In genomic region chr2:69138793-69139510, GRCh38 we compare ENCODE assay signal across 12 cellular contexts.
DNase-seq lines count a peak whose midpoint lies in the region; ATAC-seq and TF ChIP-seq lines count a peak whose summit lies in the region.
"Had no signal": no experiment of that assay in that cellular context is flagged by ENCODE, and none has a peak within 500 bp of the region (broad histone marks: within the 10 kb centered on the region; RNA-seq: fewer than 3 reads in every experiment).

No MANE protein-coding gene starts in this region.

- H3K4me3 ChIP-seq in WI38 (ENCODE audit: low read depth, low read length): peak overlapping the region; percentile 40
- H3K4me3 ChIP-seq in heart right ventricle: no peak overlapping the region
- no peak overlapping the region for H3K4me3 ChIP-seq in skeletal muscle satellite cell (ENCODE audit: low read length)
- H3K4me3 ChIP-seq: skin epidermis had no signal

- ATAC-seq in heart right ventricle (peak in 5 of 8 donors; percentile 33 to 77 (median 38)), HG02973 (IDR thresholded peaks at IDR 0.05; ENCODE audit: unreplicated experiment) (no peak), GM19023 (IDR thresholded peaks at IDR 0.05; ENCODE audit: unreplicated experiment) (no peak), HG02610 (IDR thresholded peaks at IDR 0.05; ENCODE audit: unreplicated experiment) (no peak)

- no peaks in the 10 kb centered on the region for H3K36me3 ChIP-seq in heart right ventricle
- peaks cover 25% of the 10 kb centered on the region for H3K36me3 ChIP-seq in skeletal muscle satellite cell (ENCODE audit: insufficient read depth, low read length)

- intact Hi-C loops in heart right ventricle (cut with DNase I): no loop called here

- DNase-seq in H9: no peak
- DNase-seq in heart right ventricle: no peak
- no peak for DNase-seq in DMS 273 treated with DMSO at 0.1 percent for 48 hours (lab: John Stamatoyannopoulos, UW)
- DNase-seq: GDM1, NCI-H345 had no signal

- H3K4me1 ChIP-seq in H9 (ENCODE audit: insufficient read depth, low read length) (peaks cover 2% of the 10 kb centered on the region; the same call in 1 of the 2 replicates), heart right ventricle (peaks cover 0 to 16% (median 3%) of the 10 kb centered on the region in 9 donors), skeletal muscle satellite cell (ENCODE audit: control insufficient read depth, insufficient read depth, low read length) (peaks cover 75% of the 10 kb centered on the region)

- H3K79me2 ChIP-seq in H9 (ENCODE audit: insufficient read depth, low read length): no peaks in the 10 kb centered on the region

- no peak overlapping the region for H3K14ac ChIP-seq in H9 (ENCODE audit: insufficient read depth, low read length)

- H3K27me3 Mint-ChIP-seq in H9 (ENCODE audit: low read depth): no peaks in the 10 kb centered on the region
- H3K27me3 Mint-ChIP-seq: activated naive CD8-positive, alpha-beta T cell had no signal

- H4K5ac ChIP-seq in H9 (ENCODE audit: insufficient read length, low read depth, low read length): no peak overlapping the region

- no peaks in the 10 kb centered on the region for H3K9me3 Mint-ChIP-seq in H9

- H3K79me1 ChIP-seq in H9 (ENCODE audit: insufficient read depth, low read depth, low read length, poor library complexity, severe bottlenecking): no peaks in the 10 kb centered on the region

- no peak overlapping the region for H2BK20ac ChIP-seq in H9 (ENCODE audit: low read depth, low read length, poor library complexity, severe bottlenecking)

- no peak overlapping the region for H2AFZ ChIP-seq in H9 (ENCODE audit: low read length)

- H3K27ac ChIP-seq in H9 (ENCODE audit: insufficient read length, low read depth, low read length): no peak overlapping the region
- peak overlapping the region in 1 of 10 donors; percentile 41 for H3K27ac ChIP-seq in heart right ventricle

- no peak for TF ChIP-seq CTCF in H9 (conservative IDR thresholded peaks at IDR 0.05)
- TF ChIP-seq CTCF in WI38 (IDR thresholded peaks at IDR 0.05; ENCODE audit: low read depth, low read length): no peak
- no peak for TF ChIP-seq CTCF in heart right ventricle (IDR thresholded peaks at IDR 0.05)

- H3K27me3 ChIP-seq in H9 (ENCODE audit: insufficient read depth, low read length): no peaks in the 10 kb centered on the region
- no peaks in the 10 kb centered on the region for H3K27me3 ChIP-seq in heart right ventricle
- H3K27me3 ChIP-seq in skeletal muscle satellite cell (ENCODE audit: control insufficient read depth, insufficient read depth, low read length): no peaks in the 10 kb centered on the region

- no peak overlapping the region for H2BK5ac ChIP-seq in H9 (ENCODE audit: insufficient read length, low read length)

- no peak overlapping the region for H3T11ph ChIP-seq in H9 (ENCODE audit: low read length)

- no peak overlapping the region for H3K4ac ChIP-seq in H9 (ENCODE audit: low read depth, low read length)

- no peaks in the 10 kb centered on the region for H4K20me1 ChIP-seq in H9 (ENCODE audit: control insufficient read depth, insufficient read depth, insufficient read length)

- WGBS in H9 (ENCODE audit: extremely low coverage, insufficient read length, low lambda C conversion rate): no CpG with 5 or more reads among the region's 1 CpG
- 72 to 90% methylated on average over 1 of the region's 1 CpG for WGBS in heart right ventricle, 2 donors

- H2BK12ac ChIP-seq in H9 (ENCODE audit: insufficient read length, low read depth, low read length): no peak overlapping the region

- H3K23ac ChIP-seq in H9 (ENCODE audit: insufficient read length, low read depth, low read length): no peak overlapping the region

- H3K4me3 Mint-ChIP-seq in H9: no peak overlapping the region
- H3K4me3 Mint-ChIP-seq: activated naive CD8-positive, alpha-beta T cell had no signal

- peaks cover 0 to 8% of the 10 kb centered on the region in 2 experiments; a peak in 2 of 4 replicates for H3K4me1 Mint-ChIP-seq in H9

- no peak overlapping the region for H3K56ac ChIP-seq in H9 (ENCODE audit: insufficient read length, low read depth, low read length)

- no peak overlapping the region for H2BK120ac ChIP-seq in H9 (ENCODE audit: low read depth, low read length, poor library complexity, severe bottlenecking)

- peak overlapping the region in 2 of 3 experiments; percentile 3 to 6; a peak in 2 of 7 replicates for H3K27ac Mint-ChIP-seq in H9
- H3K27ac Mint-ChIP-seq: activated naive CD8-positive, alpha-beta T cell had no signal

- H3K9ac ChIP-seq in H9 (ENCODE audit: extremely low read depth, insufficient read length, low read length): no peak overlapping the region
- H3K9ac ChIP-seq in skeletal muscle satellite cell (ENCODE audit: low read depth, low read length): peak overlapping the region; percentile 77

- H4K91ac ChIP-seq in H9 (ENCODE audit: insufficient read length, low read depth, low read length): no peak overlapping the region

- no peak overlapping the region for H2AK5ac ChIP-seq in H9 (ENCODE audit: insufficient read length, low read length)

- no peak overlapping the region for H2BK15ac ChIP-seq in H9 (ENCODE audit: low read depth, low read length)

- no peak overlapping the region for H4K8ac ChIP-seq in H9 (replicated peaks; ENCODE audit: insufficient read length, low read depth, low read length)

- H3K18ac ChIP-seq in H9 (ENCODE audit: insufficient read length, low read depth, low read length): no peak overlapping the region

- H3K9me3 ChIP-seq in H9 (ENCODE audit: control insufficient read depth, low read depth, low read length) (no peaks in the 10 kb centered on the region), heart right ventricle (no peaks in the 10 kb centered on the region), skeletal muscle satellite cell (replicated peaks; ENCODE audit: low read length) (no peaks in the 10 kb centered on the region)

- H3K36me3 Mint-ChIP-seq in H9 (ENCODE audit: insufficient read depth in 1 of 3, low read depth in 3 of 3): peaks cover 0 to 2% (median 0%) of the 10 kb centered on the region in 3 experiments; a peak in 1 of 7 replicates
- H3K36me3 Mint-ChIP-seq: activated naive CD8-positive, alpha-beta T cell had no signal

- H3K23me2 ChIP-seq in H9 (ENCODE audit: insufficient read length, low read depth, low read length, poor library complexity, severe bottlenecking): no peaks in the 10 kb centered on the region

- H3K4me2 ChIP-seq in H9 (ENCODE audit: insufficient read depth, insufficient read length, low read length): no peak overlapping the region
- H3K4me2 ChIP-seq in skeletal muscle satellite cell (ENCODE audit: low read length): peak overlapping the region; percentile 72

Comparison
In these comparisons a context has a peak if more than half of its experiments do, and no peak if none do; other contexts are left out.
1. ATAC-seq: peak in heart right ventricle (5 of 8); none in HG02973 (single experiment), GM19023 (single experiment) and HG02610 (single experiment).